Comparison of ENCODE assay signal across 1 cellular context in genomic region chr11:134731562-134731961, GRCh38.
TF ChIP-seq lines count a peak whose summit lies in the region.

No MANE protein-coding gene starts in this region.

TF ChIP-seq in GM23338, 12 proteins besides CTCF, POLR2A, EP300 and RAD21 (continued from another document):
- TF ChIP-seq ZNF462 (CRISPR knock-in tag; IDR thresholded peaks at IDR 0.05): peak; percentile 91
